10 cellular contexts compared by ENCODE assay signal in the genomic region with DNA sequence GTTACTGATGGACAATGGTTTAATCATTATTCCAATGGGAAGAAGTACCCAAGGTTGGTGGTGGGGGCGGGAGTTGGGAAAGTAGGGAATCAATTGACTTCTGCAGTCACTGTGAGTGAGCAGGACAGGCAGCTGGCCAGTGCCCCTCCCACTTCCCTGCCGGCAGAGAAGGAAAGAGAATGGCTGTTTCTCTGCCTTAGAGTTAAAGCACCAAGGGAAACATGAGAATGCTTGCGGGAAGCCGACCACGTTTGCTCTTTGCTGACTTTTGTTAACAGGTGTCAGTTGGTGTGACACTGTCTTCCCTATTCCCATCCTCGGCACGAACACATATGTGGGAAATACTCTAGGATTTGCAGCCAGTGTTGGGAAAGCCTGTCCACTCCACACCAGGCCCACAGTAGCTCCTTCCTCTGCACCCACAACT. TPM values are rescaled to one million over a fixed set of nuclear protein-coding genes. Genes with fewer than 3 reads are reported as not detected.
DNase-seq lines count a peak whose midpoint lies in the region; ATAC-seq and TF ChIP-seq lines count a peak whose summit lies in the region.
"Had no signal": no experiment of that assay in that cellular context is flagged by ENCODE, and none has a peak within 500 bp of the region (broad histone marks: within the 10 kb centered on the region; RNA-seq: fewer than 3 reads in every experiment).

No MANE protein-coding gene starts in this region.

- H3K9ac ChIP-seq in duodenal mucosa (ENCODE audit: low read depth in 1 of 2, low read length in 2 of 2), result no peak overlapping the region

- H3K4me3 Mint-ChIP-seq in stimulated activated naive B cell treated with anti-CD40 and anti-IgM and Interleukin-4, amounts not matched to agents 10 μg/mL and 1 μg/mL and 100 μg/mL, for 72 hours, result no peak overlapping the region

- H3K27ac ChIP-seq in duodenal mucosa (ENCODE audit: low read depth, low read length) (no peak overlapping the region), suprapubic skin (peak overlapping the region; percentile 16)
- H3K27ac ChIP-seq: SK-N-MC had no signal

- H3K27me3 Mint-ChIP-seq in stimulated activated naive B cell treated with anti-CD40 and anti-IgM and Interleukin-4, amounts not matched to agents 10 μg/mL and 1 μg/mL and 100 μg/mL, for 72 hours, result no peaks in the 10 kb centered on the region

- peak overlapping the region; percentile 13 to 25 for H3K4me3 ChIP-seq in duodenal mucosa (ENCODE audit: low read depth in 1 of 2, low read length in 2 of 2)
- H3K4me3 ChIP-seq in suprapubic skin, result peak overlapping the region; percentile 0
- H3K4me3 ChIP-seq: SK-N-MC had no signal

- TF ChIP-seq POLR2A in suprapubic skin (IDR thresholded peaks at IDR 0.05), result no peak

- H3K27me3 ChIP-seq in duodenal mucosa (ENCODE audit: control insufficient read depth in 1 of 2, insufficient read depth in 2 of 2, low read length in 2 of 2), result no peaks in the 10 kb centered on the region
- no peaks in the 10 kb centered on the region for H3K27me3 ChIP-seq in suprapubic skin

- no peaks in the 10 kb centered on the region for H3K36me3 ChIP-seq in duodenal mucosa (ENCODE audit: control insufficient read depth in 1 of 2, insufficient read depth in 2 of 2, low read length in 2 of 2)
- H3K36me3 ChIP-seq in suprapubic skin, result no peaks in the 10 kb centered on the region

- peaks cover 2 to 8% of the 10 kb centered on the region in 2 donors for H3K36me3 Mint-ChIP-seq in stimulated activated naive B cell treated with anti-CD40 and anti-IgM and Interleukin-4, amounts not matched to agents 10 μg/mL and 1 μg/mL and 100 μg/mL, for 72 hours

- no peaks in the 10 kb centered on the region for H3K9me3 ChIP-seq in duodenal mucosa (ENCODE audit: control insufficient read depth in 1 of 2, low read length in 2 of 2)
- H3K9me3 ChIP-seq in suprapubic skin, result no peaks in the 10 kb centered on the region

- H3K9me3 Mint-ChIP-seq in stimulated activated naive B cell treated with anti-CD40 and anti-IgM and Interleukin-4, amounts not matched to agents 10 μg/mL and 1 μg/mL and 100 μg/mL, for 72 hours, result no peaks in the 10 kb centered on the region

- H3K4me1 ChIP-seq in duodenal mucosa (ENCODE audit: control insufficient read depth in 1 of 2, insufficient read depth in 2 of 2, low read length in 2 of 2), result peaks cover 0 to 12% of the 10 kb centered on the region in 2 donors
- peaks cover 29% of the 10 kb centered on the region for H3K4me1 ChIP-seq in suprapubic skin

- WGBS in suprapubic skin, result 26% methylated on average over 7 of the region's 7 CpGs

- ATAC-seq in stimulated activated naive B cell treated with anti-CD40 and anti-IgM and Interleukin-4, amounts not matched to agents 10 μg/mL and 1 μg/mL and 100 μg/mL, for 72 hours (replicated peaks), result no peak
- ATAC-seq in HG03469 (IDR thresholded peaks at IDR 0.05; ENCODE audit: unreplicated experiment), result no peak

- peak; percentile 91 for DNase-seq in LHCN-M2 (ENCODE audit: low read depth)
- DNase-seq in left kidney (ENCODE audit: low read depth, low spot score), result peak; percentile 75
- peak in 1 of 2 donors; percentile 73 for DNase-seq in suprapubic skin (ENCODE audit: low spot score in 2 of 2)
- no peak for DNase-seq in central memory CD4-positive, alpha-beta T cell
- DNase-seq in GF-D8 (lab: John Stamatoyannopoulos, UW), result no peak
- no peak for DNase-seq in stimulated activated naive B cell treated with anti-CD40 and anti-IgM and Interleukin-4, amounts not matched to agents 10 μg/mL and 1 μg/mL and 100 μg/mL, for 72 hours
- DNase-seq: stimulated activated CD4-positive, alpha-beta T cell treated with anti-CD3 and anti-CD28 coated beads, Interleukin-12 subunit alpha, Interleukin-12 subunit beta, amount 100 ng/mL, for 4 hours had no signal

- H3K27ac Mint-ChIP-seq in stimulated activated naive B cell treated with anti-CD40 and anti-IgM and Interleukin-4, amounts not matched to agents 10 μg/mL and 1 μg/mL and 100 μg/mL, for 72 hours, result no peak overlapping the region

- no peaks in the 10 kb centered on the region for H3K4me1 Mint-ChIP-seq in stimulated activated naive B cell treated with anti-CD40 and anti-IgM and Interleukin-4, amounts not matched to agents 10 μg/mL and 1 μg/mL and 100 μg/mL, for 72 hours

- no peak for TF ChIP-seq EP300 in suprapubic skin (IDR thresholded peaks at IDR 0.05)

- TF ChIP-seq CTCF in suprapubic skin (IDR thresholded peaks at IDR 0.05), result no peak

RNA-seq across cellular contexts. Expression of a gene that starts 33.5 kb away (rescaled TPM):
- total RNA-seq in LHCN-M2 (2014; rRNA removed), result 107 and 116 TPM in 2 replicates
- 35.9 TPM for polyA plus RNA-seq in LHCN-M2 (2012)
- 10 to 100 TPM; 46.3 to 80.6 (median 70.8) TPM for total RNA-seq in suprapubic skin

RNA-seq across cellular contexts. Expression of a gene that starts 36.1 kb away (rescaled TPM):
- 0.26 and 0.34 TPM in 2 replicates for total RNA-seq in LHCN-M2 (2014; rRNA removed)
- 0.26 TPM for polyA plus RNA-seq in LHCN-M2 (2012)
- total RNA-seq in suprapubic skin, result 10 to 100 TPM in 3 of 4 donors, 1 to 10 TPM in 1; 5.6 to 23.4 (median 19.5) TPM

Comparison
In these comparisons a context has a peak if more than half of its experiments do, and no peak if none do; other contexts are left out.
1. DNase-seq: peak in LHCN-M2 (single experiment) and left kidney (single experiment); none in central memory CD4-positive, alpha-beta T cell (single experiment), GF-D8 (single experiment) and stimulated activated naive B cell treated with anti-CD40 and anti-IgM and Interleukin-4, amounts not matched to agents 10 μg/mL and 1 μg/mL and 100 μg/mL, for 72 hours (single experiment).